Comparison of ENCODE assay signal across 23 cellular contexts in genomic region chr11:67652965-67653845, GRCh38. TPM values are rescaled to one million over a fixed set of nuclear protein-coding genes. Genes with fewer than 3 reads are reported as not detected.
DNase-seq lines count a peak whose midpoint lies in the region; ATAC-seq, FAIRE-seq and TF ChIP-seq lines count a peak whose summit lies in the region.
"Had no signal": no experiment of that assay in that cellular context is flagged by ENCODE, and none has a peak within 500 bp of the region (broad histone marks: within the 10 kb centered on the region; RNA-seq: fewer than 3 reads in every experiment).

No MANE protein-coding gene starts in this region.

- H3K9me3 ChIP-seq in K562 (replicated peaks; ENCODE audit: control insufficient read depth, insufficient read depth, low read depth, low read length) (no peaks in the 10 kb centered on the region; the same call in none of the 2 replicates), SK-N-SH (no peaks in the 10 kb centered on the region)

- H3K4me2 ChIP-seq in K562 (ENCODE audit: insufficient read depth, low read length) (no peak overlapping the region), SK-N-SH (no peak overlapping the region)

- H3F3A ChIP-seq in SK-N-SH (replicated peaks; ENCODE audit: insufficient read depth) = no peaks in the 10 kb centered on the region

- H3K9me3 Mint-ChIP-seq in activated T-cell treated with anti-CD3 and anti-CD28 coated beads, Interleukin-2, amount 50 U/mL, for 24 hours = no peaks in the 10 kb centered on the region
- no peaks in the 10 kb centered on the region for H3K9me3 Mint-ChIP-seq in mesothelial cell of epicardium
- H3K9me3 Mint-ChIP-seq in type B pancreatic cell = no peaks in the 10 kb centered on the region
- peaks cover 27% of the 10 kb centered on the region for H3K9me3 Mint-ChIP-seq in nephron progenitor cell
- H3K9me3 Mint-ChIP-seq: CD4-positive, alpha-beta memory T cell had no signal

- no peak for ATAC-seq in K562

- H3K4me3 ChIP-seq in K562 (no peak overlapping the region), SK-N-SH (ENCODE audit: low read depth in 2 of 2, low read length in 1 of 2) (no peak overlapping the region)

- peaks cover 3% of the 10 kb centered on the region; the same call in 1 of the 2 replicates for H4K20me1 ChIP-seq in K562 (replicated peaks; ENCODE audit: control insufficient read depth, insufficient read depth, low read length)
- H4K20me1 ChIP-seq in SK-N-SH (ENCODE audit: insufficient read depth) = no peaks in the 10 kb centered on the region

- TF ChIP-seq RAD21 in K562 (CRISPR knock-in tag; conservative IDR thresholded peaks at IDR 0.05 in 1 of 2, IDR thresholded peaks at IDR 0.05 in 1 of 2) (no peak), SK-N-SH (IDR thresholded peaks at IDR 0.05; ENCODE audit: low read length) (no peak)

- TF ChIP-seq EP300 in K562 (IDR thresholded peaks at IDR 0.05; ENCODE audit: low read length) (no peak), SK-N-SH (IDR thresholded peaks at IDR 0.05; ENCODE audit: borderline replicate concordance in 1 of 2, low read depth in 1 of 2, low read length in 1 of 2) (no peak)

- no peak overlapping the region for H3K27ac Mint-ChIP-seq in activated T-cell treated with anti-CD3 and anti-CD28 coated beads, Interleukin-2, amount 50 U/mL, for 24 hours
- H3K27ac Mint-ChIP-seq in mesothelial cell of epicardium (peak overlapping the region; percentile 45), type B pancreatic cell (peak overlapping the region; percentile 82), nephron progenitor cell (no peak overlapping the region)

- H3K4me1 Mint-ChIP-seq in activated T-cell treated with anti-CD3 and anti-CD28 coated beads, Interleukin-2, amount 50 U/mL, for 24 hours (ENCODE audit: low read depth) = peaks cover 38% of the 10 kb centered on the region
- peaks cover 7% of the 10 kb centered on the region for H3K4me1 Mint-ChIP-seq in mesothelial cell of epicardium
- peaks cover 13% of the 10 kb centered on the region for H3K4me1 Mint-ChIP-seq in type B pancreatic cell (ENCODE audit: unreplicated experiment)
- peaks cover 9% of the 10 kb centered on the region for H3K4me1 Mint-ChIP-seq in nephron progenitor cell

- H3K27ac ChIP-seq in K562 (ENCODE audit: extremely low read depth, low read depth, low read length) (no peak overlapping the region), SK-N-SH (ENCODE audit: low read depth in 2 of 2, low read length in 1 of 2) (no peak overlapping the region)
- H3K27ac ChIP-seq: RWPE1 had no signal

- H3K9ac ChIP-seq in K562 (ENCODE audit: insufficient read depth in 1 of 2, low read depth in 2 of 2, low read length in 2 of 2) = no peak overlapping the region
- H3K9ac ChIP-seq in SK-N-SH = no peak overlapping the region

- H3K4me1 ChIP-seq in K562 (replicated peaks in 1 of 2; ENCODE audit: control insufficient read depth in 2 of 2, insufficient read depth in 2 of 2, low read length in 2 of 2) (peaks cover 0 to 12% of the 10 kb centered on the region in 2 experiments; a peak in 1 of 5 replicates), SK-N-SH (ENCODE audit: control insufficient read depth in 1 of 2, insufficient read depth in 2 of 2, low read depth in 1 of 2, low read length in 1 of 2) (no peaks in the 10 kb centered on the region; a peak in 1 of 4 replicates)

- no peaks in the 10 kb centered on the region for H3K27me3 Mint-ChIP-seq in activated T-cell treated with anti-CD3 and anti-CD28 coated beads, Interleukin-2, amount 50 U/mL, for 24 hours
- H3K27me3 Mint-ChIP-seq in mesothelial cell of epicardium (ENCODE audit: low read depth) (peaks cover 41% of the 10 kb centered on the region), type B pancreatic cell (no peaks in the 10 kb centered on the region), nephron progenitor cell (ENCODE audit: low read depth, poor library complexity) (peaks cover 5% of the 10 kb centered on the region)
- H3K27me3 Mint-ChIP-seq: CD4-positive, alpha-beta memory T cell had no signal

- TF ChIP-seq POLR2A in K562 (conservative IDR thresholded peaks at IDR 0.05) = no peak

- intact Hi-C loops in K562 (cut with micrococcal nuclease) = no loop called here

- no peak overlapping the region for H3K4me3 Mint-ChIP-seq in activated T-cell treated with anti-CD3 and anti-CD28 coated beads, Interleukin-2, amount 50 U/mL, for 24 hours
- H3K4me3 Mint-ChIP-seq in mesothelial cell of epicardium (no peak overlapping the region), type B pancreatic cell (no peak overlapping the region), nephron progenitor cell (no peak overlapping the region)
- H3K4me3 Mint-ChIP-seq: CD4-positive, alpha-beta memory T cell had no signal

- no peak for FAIRE-seq in K562 (lab: Jason Lieb, UNC)
- FAIRE-seq: H54 had no signal

- H3K36me3 ChIP-seq in K562 (ENCODE audit: control insufficient read depth, insufficient read depth, low read length) (no peaks in the 10 kb centered on the region), SK-N-SH (replicated peaks in 1 of 2; ENCODE audit: control insufficient read depth in 1 of 2, insufficient read depth in 2 of 2, low read length in 1 of 2) (no peaks in the 10 kb centered on the region)

- WGBS in K562 (ENCODE audit: insufficient coverage, low coverage, missing lambda C conversion rate) = 26% methylated on average over 15 of the region's 15 CpGs
- WGBS in SK-N-SH (ENCODE audit: low lambda C conversion rate) = 46% methylated on average over 15 of the region's 15 CpGs

- in situ Hi-C loops in K562 (cut with MboI) = loop anchor here (5.0 kb wide), 1 partner anchor 81 kb away; no protein-coding TSS in a partner anchor

- no TSS peak for BruUV-seq in K562 (replicated peaks; lab: Mats Ljungman, UMichigan)

- TF ChIP-seq CTCF in K562 (IDR thresholded peaks at IDR 0.05 in 2 of 3, conservative IDR thresholded peaks at IDR 0.05 in 1 of 3; ENCODE audit: insufficient read depth in 2 of 3, low read depth in 1 of 3, low read length in 3 of 3) (no peak), mesothelial cell of epicardium (IDR thresholded peaks at IDR 0.05; ENCODE audit: unreplicated experiment) (no peak), type B pancreatic cell (conservative IDR thresholded peaks at IDR 0.05) (no peak), SK-N-SH (IDR thresholded peaks at IDR 0.05) (no peak), nephron progenitor cell (IDR thresholded peaks at IDR 0.05) (no peak)

- H3K79me2 ChIP-seq in K562 (ENCODE audit: control insufficient read depth, insufficient read depth, low read length) (no peaks in the 10 kb centered on the region), SK-N-SH (ENCODE audit: insufficient read depth) (no peaks in the 10 kb centered on the region)

- no peaks in the 10 kb centered on the region for H3K9me2 ChIP-seq in SK-N-SH

- DNase-seq in activated T-cell treated with anti-CD3 and anti-CD28 coated beads, Interleukin-2, amount 50 U/mL, for 24 hours = peak; percentile 5
- DNase-seq in activated T-cell treated with anti-CD3 and anti-CD28 coated beads, Interleukin-2, amount 50 U/mL, for 48 hours = no peak
- DNase-seq in K562 (ENCODE audit: extremely low read depth in 1 of 4, low spot score in 3 of 4) (no peak), mesothelial cell of epicardium (ENCODE audit: low spot score in 2 of 2, unreplicated experiment in 2 of 2) (no peak), type B pancreatic cell (ENCODE audit: extremely low spot score, unreplicated experiment) (no peak), SK-N-SH (no peak), nephron progenitor cell (no peak)
- no peak for DNase-seq in activated CD8-positive, alpha-beta memory T cell treated with anti-CD3 and anti-CD28 coated beads, Interleukin-2, amount 50 U/mL, for 4 hours
- DNase-seq: 8988T; Calu3; CD4-positive, alpha-beta memory T cell; IMR-90; NCI-H1417 treated with DMSO at 0.1 percent for 48 hours; NCI-H2029 treated with DMSO at 0.1 percent for 48 hours; NCI-H2171 treated with DMSO at 0.1 percent for 48 hours; NCI-H446 treated with DMSO at 0.1 percent for 48 hours; NK-92 treated with Interleukin-12 subunit alpha and Interleukin-12 subunit beta, amount 100 ng/mL, for 24 hours had no signal

- POLR2A ChIA-PET in K562 (lab: Yijun Ruan, JAX) (no interaction called here), SK-N-SH (lab: Yijun Ruan, JAX) (no interaction called here)

- CTCF ChIA-PET in K562 (lab: Yijun Ruan, JAX; ENCODE audit: low intra/inter-chr PET ratio) = no interaction called here
- CTCF ChIA-PET in SK-N-SH (lab: Yijun Ruan, JAX) = interaction anchor here (21.6 kb wide), 1 partner anchor 18 kb away, joined by 308 read pairs; the partner anchor contains the start of genes NUDT8 and TBX10

- H3K36me3 Mint-ChIP-seq in activated T-cell treated with anti-CD3 and anti-CD28 coated beads, Interleukin-2, amount 50 U/mL, for 24 hours (ENCODE audit: low read depth) = no peaks in the 10 kb centered on the region
- H3K36me3 Mint-ChIP-seq in mesothelial cell of epicardium (no peaks in the 10 kb centered on the region), type B pancreatic cell (no peaks in the 10 kb centered on the region), nephron progenitor cell (ENCODE audit: low read depth) (no peaks in the 10 kb centered on the region)

- H2AFZ ChIP-seq in K562 (ENCODE audit: low read depth, low read length) (no peak overlapping the region), SK-N-SH (ENCODE audit: low read depth) (no peak overlapping the region)

- H3K9me1 ChIP-seq in K562 (ENCODE audit: control insufficient read depth, insufficient read depth, low read length) = no peaks in the 10 kb centered on the region

- peaks cover 2 to 23% of the 10 kb centered on the region in 2 experiments; a peak in 4 of 5 replicates for H3K27me3 ChIP-seq in K562 (ENCODE audit: control insufficient read depth in 2 of 2, insufficient read depth in 2 of 2, low read length in 2 of 2)
- no peaks in the 10 kb centered on the region for H3K27me3 ChIP-seq in SK-N-SH (ENCODE audit: insufficient read depth)

RNA-seq across cellular contexts. Expression of gene ACY3, which starts 2.7 kb away (rescaled TPM):
- not detected in 2 replicates for total RNA-seq in K562 (2011; cell fraction: chromatin; rRNA removed; ENCODE audit: low replicate concordance)
- not detected in 2 replicates for total RNA-seq in K562 (2011; cell fraction: nucleolus; rRNA removed)
- not detected in 2 replicates for total RNA-seq in K562 (2011; cell fraction: nucleoplasm; rRNA removed)
- total RNA-seq in K562 (2014; rRNA removed) = not detected in 2 replicates
- total RNA-seq in K562 (2014; rRNA removed; fragmentation: Illumina TruSeq; extraction: Trizol) = not detected in 2 replicates
- not detected in 2 replicates for total RNA-seq in K562 (2015; rRNA removed; fragmentation: Illumina TruSeq; extraction: Trizol)
- total RNA-seq in K562 (2021) = not detected in 2 replicates
- not detected in 2 replicates for polyA plus RNA-seq in K562 (2011; rRNA removed)
- polyA plus RNA-seq in K562 (2011; cell fraction: cytosol; rRNA removed) = not detected in 2 replicates
- polyA plus RNA-seq in K562 (2011; cell fraction: nucleus; rRNA removed) = not detected in 2 replicates
- not detected in 2 replicates for polyA plus RNA-seq in K562 (2012)
- polyA plus RNA-seq in K562 (2014; fragmentation: Illumina TruSeq; extraction: Trizol) = not detected in 2 replicates
- polyA plus RNA-seq in K562 (2014; fragmentation: Nextera tagmentation; extraction: Ambion mirVana) = not detected
- not detected in 2 replicates for polyA plus RNA-seq in K562 (2014; rRNA removed)
- not detected in 2 replicates for polyA minus RNA-seq in K562 (2011; rRNA and poly(A)+ RNA removed)
- polyA minus RNA-seq in K562 (2011; cell fraction: cytosol; rRNA and poly(A)+ RNA removed) = not detected in 2 replicates
- polyA minus RNA-seq in K562 (2011; cell fraction: nucleus; rRNA and poly(A)+ RNA removed) = not detected in 2 replicates
- not detected in 3 replicates for total RNA-seq in mesothelial cell of epicardium
- 2.2 and 5.8 TPM in 2 replicates for total RNA-seq in type B pancreatic cell (ENCODE audit: low replicate concordance)
- polyA plus RNA-seq in SK-N-SH (2012; rRNA removed) = not detected in 2 replicates
- not detected in 2 replicates for polyA plus RNA-seq in SK-N-SH (2012; cell fraction: cytosol; rRNA removed)
- polyA plus RNA-seq in SK-N-SH (2012; cell fraction: nucleus; rRNA removed) = not detected in 2 replicates
- total RNA-seq: CD4-positive, alpha-beta memory T cell; G401; IMR-90 had no signal
- polyA plus RNA-seq: BJ, IMR-90 had no signal

RNA-seq across cellular contexts. Expression of gene TBX10, which starts 13.6 kb away (rescaled TPM):
- not detected in 2 replicates for total RNA-seq in K562 (2011; cell fraction: chromatin; rRNA removed; ENCODE audit: low replicate concordance)
- total RNA-seq in K562 (2011; cell fraction: nucleolus; rRNA removed) = not detected in 2 replicates
- not detected in 2 replicates for total RNA-seq in K562 (2011; cell fraction: nucleoplasm; rRNA removed)
- total RNA-seq in K562 (2014; rRNA removed) (not detected in 2 replicates), K562 (2014; rRNA removed; fragmentation: Illumina TruSeq; extraction: Trizol) (not detected in 2 replicates), K562 (2015; rRNA removed; fragmentation: Illumina TruSeq; extraction: Trizol) (not detected in 2 replicates), K562 (2021) (not detected in 2 replicates), mesothelial cell of epicardium (not detected in 3 replicates), type B pancreatic cell (ENCODE audit: low replicate concordance) (not detected in 2 replicates)
- polyA plus RNA-seq in K562 (2011; rRNA removed) (not detected in 2 replicates), K562 (2014; fragmentation: Illumina TruSeq; extraction: Trizol) (not detected in 2 replicates), K562 (2014; fragmentation: Nextera tagmentation; extraction: Ambion mirVana) (not detected), K562 (2014; rRNA removed) (not detected in 2 replicates), SK-N-SH (2012; rRNA removed) (not detected in 2 replicates)
- polyA plus RNA-seq in K562 (2011; cell fraction: cytosol; rRNA removed) = not detected in 2 replicates
- not detected in 2 replicates for polyA plus RNA-seq in K562 (2011; cell fraction: nucleus; rRNA removed)
- polyA plus RNA-seq in K562 (2012) = 0.14 and 0.18 TPM in 2 replicates
- polyA minus RNA-seq in K562 (2011; rRNA and poly(A)+ RNA removed) = not detected in 2 replicates
- not detected in 2 replicates for polyA minus RNA-seq in K562 (2011; cell fraction: cytosol; rRNA and poly(A)+ RNA removed)
- polyA minus RNA-seq in K562 (2011; cell fraction: nucleus; rRNA and poly(A)+ RNA removed) = not detected in 2 replicates
- not detected in 2 replicates for polyA plus RNA-seq in SK-N-SH (2012; cell fraction: cytosol; rRNA removed)
- polyA plus RNA-seq in SK-N-SH (2012; cell fraction: nucleus; rRNA removed) = not detected in 2 replicates
- total RNA-seq: Calu3; CD4-positive, alpha-beta memory T cell; G401; IMR-90; LHCN-M2 had no signal
- polyA plus RNA-seq: BJ; CD4-positive, alpha-beta memory T cell; IMR-90 had no signal

RNA-seq across cellular contexts. Expression of gene ALDH3B2, which starts 21.2 kb away (rescaled TPM):
- not detected in 2 replicates for total RNA-seq in K562 (2011; cell fraction: chromatin; rRNA removed; ENCODE audit: low replicate concordance)
- not detected in 2 replicates for total RNA-seq in K562 (2011; cell fraction: nucleolus; rRNA removed)
- total RNA-seq in K562 (2011; cell fraction: nucleoplasm; rRNA removed) = not detected in 2 replicates
- total RNA-seq in K562 (2014; rRNA removed) (not detected in 2 replicates), K562 (2014; rRNA removed; fragmentation: Illumina TruSeq; extraction: Trizol) (not detected in 2 replicates), K562 (2015; rRNA removed; fragmentation: Illumina TruSeq; extraction: Trizol) (not detected in 2 replicates), K562 (2021) (not detected in 2 replicates), mesothelial cell of epicardium (2.5 to 3.1 TPM (median 2.7 TPM) in 3 replicates), type B pancreatic cell (ENCODE audit: low replicate concordance) (4.8 and 9.4 TPM in 2 replicates)
- polyA plus RNA-seq in K562 (2011; rRNA removed) (not detected in 2 replicates), K562 (2014; fragmentation: Illumina TruSeq; extraction: Trizol) (not detected in 2 replicates), K562 (2014; fragmentation: Nextera tagmentation; extraction: Ambion mirVana) (not detected), K562 (2014; rRNA removed) (not detected in 2 replicates), SK-N-SH (2012; rRNA removed) (not detected in 2 replicates)
- polyA plus RNA-seq in K562 (2011; cell fraction: cytosol; rRNA removed) = not detected in 2 replicates
- polyA plus RNA-seq in K562 (2011; cell fraction: nucleus; rRNA removed) = not detected in 2 replicates
- not detected in 2 replicates for polyA plus RNA-seq in K562 (2012)
- polyA minus RNA-seq in K562 (2011; rRNA and poly(A)+ RNA removed) = not detected in 2 replicates
- polyA minus RNA-seq in K562 (2011; cell fraction: cytosol; rRNA and poly(A)+ RNA removed) = not detected in 2 replicates
- not detected in 2 replicates for polyA minus RNA-seq in K562 (2011; cell fraction: nucleus; rRNA and poly(A)+ RNA removed)
- polyA plus RNA-seq in SK-N-SH (2012; cell fraction: cytosol; rRNA removed) = not detected in 2 replicates
- not detected in 2 replicates for polyA plus RNA-seq in SK-N-SH (2012; cell fraction: nucleus; rRNA removed)
- total RNA-seq: CD4-positive, alpha-beta memory T cell; G401; HT-29; IMR-90; LHCN-M2 had no signal
- polyA plus RNA-seq: BJ; CD4-positive, alpha-beta memory T cell; IMR-90 had no signal

RNA-seq across cellular contexts. Expression of gene NUDT8, which starts 23.5 kb away (rescaled TPM):
- total RNA-seq in K562 (2011; cell fraction: chromatin; rRNA removed; ENCODE audit: low replicate concordance) = 2.8 and 15.1 TPM in 2 replicates
- total RNA-seq in K562 (2011; cell fraction: nucleolus; rRNA removed) = 22.0 and 23.0 TPM in 2 replicates
- total RNA-seq in K562 (2011; cell fraction: nucleoplasm; rRNA removed) = 9.8 and 13.5 TPM in 2 replicates
- total RNA-seq in K562 (2014; rRNA removed) (23.8 and 36.3 TPM in 2 replicates), K562 (2014; rRNA removed; fragmentation: Illumina TruSeq; extraction: Trizol) (1.5 and 2.0 TPM in 2 replicates), K562 (2015; rRNA removed; fragmentation: Illumina TruSeq; extraction: Trizol) (6.2 and 6.6 TPM in 2 replicates), K562 (2021) (26.7 and 27.8 TPM in 2 replicates), mesothelial cell of epicardium (5.0 to 6.2 TPM (median 5.6 TPM) in 3 replicates), type B pancreatic cell (ENCODE audit: low replicate concordance) (10.3 and 16.0 TPM in 2 replicates)
- polyA plus RNA-seq in K562 (2011; rRNA removed) (4.3 and 6.2 TPM in 2 replicates), K562 (2014; fragmentation: Illumina TruSeq; extraction: Trizol) (5.0 and 14.0 TPM in 2 replicates), K562 (2014; fragmentation: Nextera tagmentation; extraction: Ambion mirVana) (under 1 TPM; 0.23 to 0.85 TPM), K562 (2014; rRNA removed) (21.7 and 27.2 TPM in 2 replicates), SK-N-SH (2012; rRNA removed) (2.2 and 2.7 TPM in 2 replicates)
- polyA plus RNA-seq in K562 (2011; cell fraction: cytosol; rRNA removed) = 11.0 and 34.8 TPM in 2 replicates
- 27.2 and 46.8 TPM in 2 replicates for polyA plus RNA-seq in K562 (2011; cell fraction: nucleus; rRNA removed)
- polyA plus RNA-seq in K562 (2012) = 20.9 and 25.8 TPM in 2 replicates
- 0.72 and 1.2 TPM in 2 replicates for polyA minus RNA-seq in K562 (2011; rRNA and poly(A)+ RNA removed)
- 5.7 and 7.1 TPM in 2 replicates for polyA minus RNA-seq in K562 (2011; cell fraction: cytosol; rRNA and poly(A)+ RNA removed)
- 11.9 and 15.1 TPM in 2 replicates for polyA minus RNA-seq in K562 (2011; cell fraction: nucleus; rRNA and poly(A)+ RNA removed)
- 1.7 and 2.3 TPM in 2 replicates for polyA plus RNA-seq in SK-N-SH (2012; cell fraction: cytosol; rRNA removed)
- 10.3 and 23.0 TPM in 2 replicates for polyA plus RNA-seq in SK-N-SH (2012; cell fraction: nucleus; rRNA removed)

RNA-seq across cellular contexts. Expression of gene NDUFV1, which starts 46.5 kb away (rescaled TPM):
- 348 and 937 TPM in 2 replicates for total RNA-seq in K562 (2011; cell fraction: chromatin; rRNA removed; ENCODE audit: low replicate concordance)
- 683 and 713 TPM in 2 replicates for total RNA-seq in K562 (2011; cell fraction: nucleolus; rRNA removed)
- total RNA-seq in K562 (2011; cell fraction: nucleoplasm; rRNA removed) = 505 and 528 TPM in 2 replicates
- total RNA-seq in K562 (2014; rRNA removed) = 408 and 468 TPM in 2 replicates
- total RNA-seq in K562 (2014; rRNA removed; fragmentation: Illumina TruSeq; extraction: Trizol) = 111 and 135 TPM in 2 replicates
- total RNA-seq in K562 (2015; rRNA removed; fragmentation: Illumina TruSeq; extraction: Trizol) = 242 and 251 TPM in 2 replicates
- 404 and 408 TPM in 2 replicates for total RNA-seq in K562 (2021)
- 172 and 261 TPM in 2 replicates for polyA plus RNA-seq in K562 (2011; rRNA removed)
- polyA plus RNA-seq in K562 (2011; cell fraction: cytosol; rRNA removed) = 251 and 329 TPM in 2 replicates
- 669 and 851 TPM in 2 replicates for polyA plus RNA-seq in K562 (2011; cell fraction: nucleus; rRNA removed)
- 286 and 337 TPM in 2 replicates for polyA plus RNA-seq in K562 (2012)
- polyA plus RNA-seq in K562 (2014; fragmentation: Illumina TruSeq; extraction: Trizol) = 209 and 273 TPM in 2 replicates
- polyA plus RNA-seq in K562 (2014; fragmentation: Nextera tagmentation; extraction: Ambion mirVana) = 10 to 100 TPM; 10.8 to 32.9 TPM
- 423 and 426 TPM in 2 replicates for polyA plus RNA-seq in K562 (2014; rRNA removed)
- 81.2 and 91.3 TPM in 2 replicates for polyA minus RNA-seq in K562 (2011; rRNA and poly(A)+ RNA removed)
- polyA minus RNA-seq in K562 (2011; cell fraction: cytosol; rRNA and poly(A)+ RNA removed) = 141 and 202 TPM in 2 replicates
- 134 and 170 TPM in 2 replicates for polyA minus RNA-seq in K562 (2011; cell fraction: nucleus; rRNA and poly(A)+ RNA removed)
- total RNA-seq in mesothelial cell of epicardium = 179 to 187 TPM (median 180 TPM) in 3 replicates
- 220 and 226 TPM in 2 replicates for total RNA-seq in type B pancreatic cell (ENCODE audit: low replicate concordance)
- 220 and 278 TPM in 2 replicates for polyA plus RNA-seq in SK-N-SH (2012; rRNA removed)
- 107 and 138 TPM in 2 replicates for polyA plus RNA-seq in SK-N-SH (2012; cell fraction: cytosol; rRNA removed)
- polyA plus RNA-seq in SK-N-SH (2012; cell fraction: nucleus; rRNA removed) = 658 and 815 TPM in 2 replicates

Comparison
In these comparisons a context has a peak if more than half of its experiments do, and no peak if none do; other contexts are left out.
1. H3K27ac Mint-ChIP-seq: peak in mesothelial cell of epicardium (single experiment) and type B pancreatic cell (single experiment); none in activated T-cell treated with anti-CD3 and anti-CD28 coated beads, Interleukin-2, amount 50 U/mL, for 24 hours (single experiment) and nephron progenitor cell (single experiment).